Comparison of ENCODE assay signal across 1 cellular context in the genomic region with DNA sequence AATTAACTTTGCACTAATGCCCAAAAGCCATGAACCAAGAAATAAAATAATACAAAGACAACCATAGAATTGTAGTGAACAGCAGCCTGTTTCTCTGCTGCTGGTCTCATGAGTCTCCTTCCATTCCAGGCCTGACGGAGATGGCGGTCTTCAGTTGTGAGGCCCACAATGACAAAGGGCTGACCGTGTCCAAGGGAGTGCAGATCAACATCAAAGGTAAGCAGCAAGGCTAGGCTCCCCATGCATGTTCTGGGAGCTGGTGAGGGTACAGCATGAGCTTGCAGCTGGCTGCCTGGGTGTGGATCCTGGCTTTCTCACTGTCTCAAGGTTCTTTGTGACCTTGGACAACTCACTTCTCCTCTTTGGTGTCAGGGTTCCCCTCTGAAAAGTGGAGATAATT.
TF ChIP-seq lines count a peak whose summit lies in the region.

No MANE protein-coding gene starts in this region.

TF ChIP-seq in HepG2, 621 proteins besides CTCF, POLR2A, EP300 and RAD21:
- TF ChIP-seq ZBTB33 (CRISPR knock-in tag; IDR thresholded peaks at IDR 0.05): peak; percentile 89
- TF ChIP-seq HMGXB3 (CRISPR knock-in tag; IDR thresholded peaks at IDR 0.05; ENCODE audit: borderline replicate concordance): no peak
TF ChIP-seq in HepG2: peak in this region for 1.
